ENCODE assay signal across 8 cellular contexts in the genomic region with DNA sequence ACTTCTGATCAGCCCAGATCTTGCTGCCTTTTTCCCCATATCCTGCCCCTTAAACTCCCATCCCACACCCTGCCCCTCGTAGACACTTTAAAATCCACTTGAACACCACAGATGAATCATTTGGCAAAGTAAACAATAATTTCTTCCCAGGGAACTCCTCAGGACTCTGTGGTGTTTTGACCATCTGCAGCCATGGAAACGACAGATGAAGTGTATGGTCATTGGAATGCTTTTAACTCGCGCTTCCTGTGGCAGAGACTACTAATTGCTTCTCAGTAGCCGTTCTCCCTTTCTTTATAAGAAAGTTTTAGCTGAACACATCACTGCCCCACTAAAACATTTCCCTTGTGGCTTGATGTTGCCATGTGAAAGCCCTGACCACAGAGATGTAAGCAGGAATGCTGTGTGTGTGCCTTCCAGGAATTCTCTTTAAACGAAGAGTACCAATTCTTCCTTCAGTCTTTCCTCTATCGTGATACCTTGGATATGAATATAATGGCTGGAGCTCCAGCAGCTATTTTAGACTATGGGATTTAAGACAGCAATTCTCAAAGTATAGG.
DNase-seq lines count a peak whose midpoint lies in the region; TF ChIP-seq lines count a peak whose summit lies in the region.

No MANE protein-coding gene starts in this region.

- TF ChIP-seq CTCF in AG09309 (IDR thresholded peaks at IDR 0.05; ENCODE audit: control insufficient read depth, insufficient read depth, low read depth, low read length, missing control alignments) (no peak), choroid plexus epithelial cell (conservative IDR thresholded peaks at IDR 0.05; ENCODE audit: low read depth, low read length) (peak; percentile 7)

- no peaks in the 10 kb centered on the region for H3K27me3 ChIP-seq in H7 (ENCODE audit: control insufficient read depth, insufficient read depth, low read length)

- no peaks in the 10 kb centered on the region for H3K36me3 ChIP-seq in H7 (replicated peaks; ENCODE audit: control insufficient read depth, insufficient read depth, low read length)

- DNase-seq in AG09309 (ENCODE audit: low read depth) (peak; percentile 99), NCI-H1105 (lab: John Stamatoyannopoulos, UW) (peak; percentile 21), choroid plexus epithelial cell (ENCODE audit: low read depth) (peak; percentile 96), lung microvascular endothelial cell (ENCODE audit: low read depth in 2 of 2) (peak; percentile 45 to 99), SKM-1 (lab: John Stamatoyannopoulos, UW; ENCODE audit: unreplicated experiment) (no peak), cortex of kidney (lab: John Stamatoyannopoulos, UW) (no peak), H7 (no peak), cerebellar nuclear complex (lab: John Stamatoyannopoulos, UW) (no peak)

- H3K4me3 ChIP-seq in AG09309 (ENCODE audit: control insufficient read depth, low read depth, low read length) (no peak overlapping the region; the same call in 1 of the 2 replicates), choroid plexus epithelial cell (ENCODE audit: low read depth, low read length) (no peak overlapping the region), H7 (ENCODE audit: insufficient read depth, low read depth, low read length) (no peak overlapping the region)

Comparison
In these comparisons a context has a peak if more than half of its experiments do, and no peak if none do; other contexts are left out.
1. DNase-seq: peak in AG09309 (single experiment), NCI-H1105 (single experiment), choroid plexus epithelial cell (single experiment) and lung microvascular endothelial cell (2 of 2); none in SKM-1 (single experiment), cortex of kidney (single experiment), H7 (single experiment) and cerebellar nuclear complex (0 of 2).